Comparison of ENCODE assay signal across 9 cellular contexts in genomic region chr12:92745874-92746553, GRCh38. TPM values are rescaled to one million over a fixed set of nuclear protein-coding genes. Genes with fewer than 3 reads are reported as not detected.
DNase-seq lines count a peak whose midpoint lies in the region; ATAC-seq and TF ChIP-seq lines count a peak whose summit lies in the region.
"Had no signal": no experiment of that assay in that cellular context is flagged by ENCODE, and none has a peak within 500 bp of the region (broad histone marks: within the 10 kb centered on the region; RNA-seq: fewer than 3 reads in every experiment).

No MANE protein-coding gene starts in this region.

- ATAC-seq in HCT116 (peak; percentile 94), HG03469 (IDR thresholded peaks at IDR 0.05; ENCODE audit: unreplicated experiment) (no peak), HG03442 (IDR thresholded peaks at IDR 0.05; ENCODE audit: unreplicated experiment) (no peak), HG03196 (IDR thresholded peaks at IDR 0.05; ENCODE audit: unreplicated experiment) (no peak)

- H3K27ac ChIP-seq in HCT116 (ENCODE audit: low read depth, low read length): no peak overlapping the region
- no peak overlapping the region for H3K27ac ChIP-seq in hepatocyte
- peak overlapping the region in 3 of 5 donors; percentile 13 to 62 (median 49) for H3K27ac ChIP-seq in stomach

- CTCF ChIA-PET in HCT116 (lab: Charles Lee): no interaction called here

- no peak for TF ChIP-seq EP300 in stomach (IDR thresholded peaks at IDR 0.05)

- DNase-seq in HCT116 (ENCODE audit: low read depth, low spot score) (peak; percentile 61), astrocyte of the hippocampus (ENCODE audit: low read depth, low spot score) (peak; percentile 95), hepatocyte (ENCODE audit: low spot score) (peak; percentile 23), stomach (peak; percentile 28)
- DNase-seq in activated naive CD4-positive, alpha-beta T cell (lab: John Stamatoyannopoulos, UW): no peak

- TF ChIP-seq CTCF in HCT116 (IDR thresholded peaks at IDR 0.05 in 2 of 3, conservative IDR thresholded peaks at IDR 0.05 in 1 of 3; ENCODE audit: borderline replicate concordance in 1 of 3, insufficient read depth in 1 of 3, low read depth in 2 of 3, low read length in 2 of 3) (no peak), hepatocyte (IDR thresholded peaks at IDR 0.05; ENCODE audit: poor library complexity) (no peak), stomach (IDR thresholded peaks at IDR 0.05) (no peak)

- peak overlapping the region; percentile 23; the same call in 1 of the 2 replicates for H3K9ac ChIP-seq in HCT116 (ENCODE audit: low read length)

- WGBS in hepatocyte (ENCODE audit: low lambda C conversion rate, missing lambda C conversion rate): 74% methylated on average over 3 of the region's 3 CpGs
- 56 to 75% (median 75%) methylated on average over 3 of the region's 3 CpGs for WGBS in stomach, 5 donors

- H3K36me3 ChIP-seq in HCT116 (ENCODE audit: control insufficient read depth in 1 of 2, insufficient read depth in 2 of 2, low read length in 2 of 2) (no peaks in the 10 kb centered on the region), hepatocyte (replicated peaks; ENCODE audit: insufficient read depth, low read depth) (no peaks in the 10 kb centered on the region), stomach (no peaks in the 10 kb centered on the region)

- peaks cover 4 to 20% of the 10 kb centered on the region in 2 experiments; a peak in 3 of 4 replicates for H3K4me1 ChIP-seq in HCT116 (ENCODE audit: control insufficient read depth in 1 of 2, insufficient read depth in 2 of 2, low read length in 2 of 2)
- no peaks in the 10 kb centered on the region for H3K4me1 ChIP-seq in hepatocyte (ENCODE audit: insufficient read depth)
- H3K4me1 ChIP-seq in stomach: no peaks in the 10 kb centered on the region

- H3K9me3 ChIP-seq in HCT116 (ENCODE audit: control insufficient read depth in 1 of 2, insufficient read depth in 1 of 2, low read depth in 1 of 2, low read length in 2 of 2) (no peaks in the 10 kb centered on the region), hepatocyte (ENCODE audit: low read depth) (no peaks in the 10 kb centered on the region), stomach (no peaks in the 10 kb centered on the region)

- H2AFZ ChIP-seq in HCT116 (ENCODE audit: low read depth, low read length, poor library complexity, severe bottlenecking): peak overlapping the region; percentile 33
- no peak overlapping the region for H2AFZ ChIP-seq in hepatocyte

- intact Hi-C loops in HCT116 (cut with micrococcal nuclease): no loop called here
- intact Hi-C loops in stomach (cut with DNase I; ENCODE audit: low total_unique reads): no loop called here

- H3K9me2 ChIP-seq in HCT116 (ENCODE audit: insufficient read depth) (no peaks in the 10 kb centered on the region), hepatocyte (replicated peaks; ENCODE audit: insufficient read depth) (no peaks in the 10 kb centered on the region)

- H3K4me2 ChIP-seq in HCT116 (ENCODE audit: low read length) (peak overlapping the region; percentile 64), hepatocyte (no peak overlapping the region)

- BruUV-seq in HCT116 (replicated peaks; lab: Mats Ljungman, UMichigan): no TSS peak

- TF ChIP-seq RAD21 in HCT116 (IDR thresholded peaks at IDR 0.05; ENCODE audit: low read depth): 0 out of 2 replicates have a peak, but pooled peaks have one; percentile 5

- no peaks in the 10 kb centered on the region for H3K27me3 ChIP-seq in HCT116 (ENCODE audit: insufficient read depth, low read length)
- no peaks in the 10 kb centered on the region for H3K27me3 ChIP-seq in hepatocyte
- no peaks in the 10 kb centered on the region for H3K27me3 ChIP-seq in stomach

- H3K79me2 ChIP-seq in HCT116 (ENCODE audit: insufficient read depth, low read length) (no peaks in the 10 kb centered on the region), hepatocyte (no peaks in the 10 kb centered on the region)

- RAD21 ChIA-PET in HCT116 (lab: Charles Lee; ENCODE audit: low non-redundant PET in 1 of 2, low total read pairs in 2 of 2, uncharacterized antibody in 2 of 2, unreplicated experiment in 2 of 2): no interaction called here

- H3K4me3 ChIP-seq in HCT116 (replicated peaks in 1 of 2; ENCODE audit: low read depth in 1 of 2, low read length in 2 of 2) (peak overlapping the region in 1 of 2 experiments; percentile 19; a peak in 1 of 4 replicates), hepatocyte (no peak overlapping the region), stomach (no peak overlapping the region)

- no peak for TF ChIP-seq POLR2A in HCT116 (IDR thresholded peaks at IDR 0.05; ENCODE audit: borderline replicate concordance, extremely low read depth, insufficient read depth, insufficient read length)
- TF ChIP-seq POLR2A in stomach (IDR thresholded peaks at IDR 0.05): no peak

- POLR2A ChIA-PET in HCT116 (lab: Charles Lee): interaction anchor here (0.6 to 1.4 kb wide), 2 partner anchors 14 to 1312 kb away, joined by 3 to 6 read pairs; no protein-coding TSS in a partner anchor

- H4K20me1 ChIP-seq in HCT116 (ENCODE audit: insufficient read depth) (no peaks in the 10 kb centered on the region), hepatocyte (ENCODE audit: insufficient read depth, poor library complexity, severe bottlenecking) (no peaks in the 10 kb centered on the region)

TF ChIP-seq in HCT116, 20 proteins besides CTCF, POLR2A, EP300 and RAD21:
- peak; percentile 95 for TF ChIP-seq FOSL1 (IDR thresholded peaks at IDR 0.05; ENCODE audit: low read depth)
- no peak for TF ChIP-seq SRF (IDR thresholded peaks at IDR 0.05; ENCODE audit: low read depth)
- peak; percentile 64; the same call in 1 of the 2 replicates for TF ChIP-seq CBX3 (IDR thresholded peaks at IDR 0.05; ENCODE audit: low read depth)
- no peak for TF ChIP-seq EGR1 (IDR thresholded peaks at IDR 0.05; ENCODE audit: low read depth)
- TF ChIP-seq CEBPB (IDR thresholded peaks at IDR 0.05; ENCODE audit: low read depth): no peak
- no peak for TF ChIP-seq ZFX (IDR thresholded peaks at IDR 0.05)
- TF ChIP-seq SIN3A (IDR thresholded peaks at IDR 0.05; ENCODE audit: low read depth): no peak
- peak; percentile 35; the same call in 1 of the 2 replicates for TF ChIP-seq MAX (IDR thresholded peaks at IDR 0.05)
- no peak for TF ChIP-seq ZNF274 (IDR thresholded peaks at IDR 0.05; ENCODE audit: low read depth, low read length)
- TF ChIP-seq ZBTB33 (IDR thresholded peaks at IDR 0.05; ENCODE audit: extremely low read depth, insufficient replicate concordance, low read length): no peak
- TF ChIP-seq SP1 (IDR thresholded peaks at IDR 0.05; ENCODE audit: low read depth): peak; percentile 69
- no peak for TF ChIP-seq EZH2phosphoT487 (IDR thresholded peaks at IDR 0.05; ENCODE audit: borderline replicate concordance)
- peak; percentile 43; the same call in 1 of the 2 replicates for TF ChIP-seq POLR2AphosphoS5 (IDR thresholded peaks at IDR 0.05; ENCODE audit: low read depth, low read length)
- TF ChIP-seq REST (IDR thresholded peaks at IDR 0.05; ENCODE audit: low read depth): no peak
- no peak for TF ChIP-seq EZH2 (IDR thresholded peaks at IDR 0.05)
- no peak for TF ChIP-seq ELF1 (IDR thresholded peaks at IDR 0.05; ENCODE audit: borderline replicate concordance, low read depth)
- peak; percentile 83 for TF ChIP-seq JUND (IDR thresholded peaks at IDR 0.05)

RNA-seq across cellular contexts. Expression of gene PLEKHG7, which starts 43.2 kb away (rescaled TPM):
- total RNA-seq in HCT116 (2021; ENCODE audit: unreplicated experiment) (not detected), hepatocyte (0.16 and 0.17 TPM in 2 replicates), stomach (1 to 10 TPM in 1 of 5 donors, under 1 TPM in 2, not detected in 2; 0.29 to 2.7 (median 0.92) TPM)
- not detected in 2 replicates for polyA plus RNA-seq in HCT116 (2012)
- polyA plus RNA-seq in hepatocyte (0.94 TPM in 1 of 2 replicates, not detected in the other), stomach (under 1 TPM; 0.31 to 0.61 (median 0.58) TPM)
- total RNA-seq: activated CD8-positive, alpha-beta memory T cell treated with anti-CD3 and anti-CD28 coated beads for 36 hours had no signal

Comparison
In these comparisons a context has a peak if more than half of its experiments do, and no peak if none do; other contexts are left out.
1. DNase-seq: peak in HCT116 (single experiment), astrocyte of the hippocampus (single experiment), hepatocyte (single experiment) and stomach (single experiment); none in activated naive CD4-positive, alpha-beta T cell (0 of 4).
2. H3K27ac ChIP-seq: peak in stomach (3 of 5); none in HCT116 (single experiment) and hepatocyte (single experiment).